In genomic region chr3:15755181-15755580, GRCh38 we compare ENCODE assay signal across 18 cellular contexts. TPM values are rescaled to one million over a fixed set of nuclear protein-coding genes. Genes with fewer than 3 reads are reported as not detected.
DNase-seq lines count a peak whose midpoint lies in the region; ATAC-seq and TF ChIP-seq lines count a peak whose summit lies in the region.
"Had no signal": no experiment of that assay in that cellular context is flagged by ENCODE, and none has a peak within 500 bp of the region (broad histone marks: within the 10 kb centered on the region; RNA-seq: fewer than 3 reads in every experiment).

No MANE protein-coding gene starts in this region.

- peak overlapping the region; percentile 30 for H3K27ac Mint-ChIP-seq in HFFc6
- H3K27ac Mint-ChIP-seq: B cell; CD4-positive, CD25-positive, alpha-beta regulatory T cell had no signal

- no peak for TF ChIP-seq CTCF in HFFc6 (IDR thresholded peaks at IDR 0.05)

- no peaks in the 10 kb centered on the region; the same call in none of the 2 replicates for H3K27me3 Mint-ChIP-seq in HFFc6 (ENCODE audit: insufficient read depth)
- H3K27me3 Mint-ChIP-seq: B cell; CD4-positive, CD25-positive, alpha-beta regulatory T cell had no signal

- peaks cover 61% of the 10 kb centered on the region for H3K4me1 Mint-ChIP-seq in HFFc6 (ENCODE audit: low read depth)

- H3K36me3 Mint-ChIP-seq in HFFc6 (ENCODE audit: low read depth), result peaks cover 56% of the 10 kb centered on the region

- peaks cover 34% of the 10 kb centered on the region for H3K4me1 ChIP-seq in adipocyte (ENCODE audit: control insufficient read depth, insufficient read depth, low read length)
- H3K4me1 ChIP-seq: Caco-2 had no signal

- no peaks in the 10 kb centered on the region for H3K9me3 Mint-ChIP-seq in HFFc6
- H3K9me3 Mint-ChIP-seq: CD4-positive, CD25-positive, alpha-beta regulatory T cell had no signal

- H3K9ac ChIP-seq in adipocyte (ENCODE audit: low read length), result no peak overlapping the region

- peaks cover 83% of the 10 kb centered on the region for H3K36me3 ChIP-seq in adipocyte (ENCODE audit: control insufficient read depth, insufficient read depth, low read length, severe bottlenecking)

- H3K27me3 ChIP-seq in adipocyte (replicated peaks; ENCODE audit: control insufficient read depth, insufficient read depth, low read length), result no peaks in the 10 kb centered on the region

- H3K4me3 Mint-ChIP-seq in HFFc6, result no peak overlapping the region
- H3K4me3 Mint-ChIP-seq: B cell; CD4-positive, CD25-positive, alpha-beta regulatory T cell had no signal

- no peak overlapping the region for H3K4me3 ChIP-seq in adipocyte (ENCODE audit: low read length)

- ATAC-seq in HG02973 (IDR thresholded peaks at IDR 0.05; ENCODE audit: unreplicated experiment), result no peak

- DNase-seq in HFFc6, result no peak
- DNase-seq in adipocyte (ENCODE audit: low read depth), result peak; percentile 38
- DNase-seq in fibroblast of peridontal ligament (ENCODE audit: extremely low read depth), result peak; percentile 35
- peak; percentile 37 for DNase-seq in smooth muscle cell of the brain vasculature (ENCODE audit: low read depth, low spot score)
- no peak for DNase-seq in T-helper 1 cell
- no peak for DNase-seq in stimulated activated naive CD4-positive, alpha-beta T cell (lab: John Stamatoyannopoulos, UW)
- DNase-seq: Caco-2; CD4-positive, CD25-positive, alpha-beta regulatory T cell; DMS153; EL; GOT3; MV-4-11; NCI-H1417; NCI-H2029; NCI-H2171 treated with DMSO at 0.1 percent for 48 hours; NCI-H510A had no signal

- H3K9me3 ChIP-seq in adipocyte (ENCODE audit: control insufficient read depth, low read length), result no peaks in the 10 kb centered on the region
- H3K9me3 ChIP-seq: Caco-2 had no signal

RNA-seq across cellular contexts. Expression of gene ANKRD28, which starts 42.6 kb away (rescaled TPM):
- 10 to 100 TPM; 80.4 to 96.3 (median 90.4) TPM for total RNA-seq in HFFc6 (2021; fragmentation: NEBNext Ultra II Directional; extraction: Animal tissue kit (Norgen Biotek cat#: 25700))

Comparison
In these comparisons a context has a peak if more than half of its experiments do, and no peak if none do; other contexts are left out.
1. DNase-seq: peak in adipocyte (single experiment), fibroblast of peridontal ligament (single experiment) and smooth muscle cell of the brain vasculature (single experiment); none in HFFc6 (single experiment), T-helper 1 cell (0 of 5) and stimulated activated naive CD4-positive, alpha-beta T cell (0 of 6).